In the genomic region with DNA sequence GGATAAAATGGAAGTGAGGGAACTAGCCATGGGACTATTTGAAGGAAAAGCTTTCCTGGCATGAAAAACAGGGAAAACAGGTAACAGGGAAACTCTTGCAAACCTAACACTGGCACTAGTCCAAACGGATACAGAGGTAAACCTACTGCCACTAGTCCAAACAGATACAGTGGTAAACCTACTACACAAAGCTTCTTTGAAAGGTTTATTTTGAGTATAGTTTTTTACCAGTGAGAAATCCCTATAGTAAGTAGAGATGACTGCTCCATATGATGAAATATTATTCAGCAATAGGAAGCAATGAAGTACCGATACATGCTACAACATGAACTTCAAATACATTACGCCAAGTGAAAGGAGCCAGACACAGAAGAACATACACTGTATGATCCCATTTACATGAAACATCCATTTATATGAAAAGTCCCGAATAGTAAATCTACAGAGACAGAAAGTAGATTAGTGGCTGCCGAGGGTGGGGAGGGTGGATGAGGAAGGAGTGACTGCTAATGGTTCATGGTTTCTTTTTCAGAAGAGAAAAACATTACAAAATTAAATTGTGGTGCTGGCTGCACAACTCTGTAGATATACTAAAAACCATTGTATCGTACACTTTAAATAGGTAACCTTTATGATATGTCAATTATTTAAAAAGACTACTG, we compare ENCODE assay signal across 11 cellular contexts. TPM values are rescaled to one million over a fixed set of nuclear protein-coding genes. Genes with fewer than 3 reads are reported as not detected.
A peak's percentile ranks its signal among the peaks of the same experiment; 100 is the strongest.
DNase-seq lines count a peak whose midpoint lies in the region; ATAC-seq and TF ChIP-seq lines count a peak whose summit lies in the region.
"Had no signal": no experiment of that assay in that cellular context is flagged by ENCODE, and none has a peak within 500 bp of the region (broad histone marks: within the 10 kb centered on the region; RNA-seq: fewer than 3 reads in every experiment).

No MANE protein-coding gene starts in this region.

- CTCF ChIA-PET in activated CD4-positive, alpha-beta memory T cell treated with anti-CD3 and anti-CD28 coated beads, Interleukin-2, amount 10 ng/mL, durations not matched to agents 7 days and 5 days (lab: Charles Lee), result no interaction called here
- CTCF ChIA-PET in activated CD4-positive, alpha-beta memory T cell treated with anti-CD3 and anti-CD28 coated beads for 36 hours (lab: Charles Lee), result no interaction called here

- H4K20me1 ChIP-seq in OCI-LY1 (ENCODE audit: insufficient read depth, low read length), result no peaks in the 10 kb centered on the region

- ATAC-seq in Right ventricle myocardium inferior, result no peak
- ATAC-seq: HCT116 had no signal

- no peak for DNase-seq in activated CD4-positive, alpha-beta memory T cell treated with anti-CD3 and anti-CD28 coated beads, Interleukin-2, amount 10 ng/mL, durations not matched to agents 7 days and 5 days
- DNase-seq in activated CD4-positive, alpha-beta memory T cell treated with anti-CD3 and anti-CD28 coated beads for 36 hours, result no peak
- DNase-seq in epithelial cell of esophagus (ENCODE audit: low read depth), result peak; percentile 95
- DNase-seq in middle frontal gyrus (ENCODE audit: extremely low spot score, low spot score), result no peak
- DNase-seq in NCI-H187 treated with DMSO at 0.1 percent for 48 hours (lab: John Stamatoyannopoulos, UW), result no peak
- no peak for DNase-seq in Right ventricle myocardium inferior (ENCODE audit: missing footprints)
- DNase-seq: activated CD4-positive, CD25-positive, alpha-beta regulatory T cell treated with anti-CD3 and anti-CD28 coated beads, Interleukin-2, amount 50 U/mL, for 72 hours; nephron progenitor cell had no signal

- H3K9ac ChIP-seq in OCI-LY1 (ENCODE audit: low read length) (peak overlapping the region; percentile 27; the same call in 1 of the 2 replicates), subcutaneous abdominal adipose tissue (ENCODE audit: low read length in 5 of 5) (peak overlapping the region in 2 of 5 donors; percentile 0 to 4)

- H3K9me3 Mint-ChIP-seq in activated CD4-positive, alpha-beta memory T cell treated with anti-CD3 and anti-CD28 coated beads, Interleukin-2, amount 10 ng/mL, durations not matched to agents 7 days and 5 days, result no peaks in the 10 kb centered on the region
- no peaks in the 10 kb centered on the region for H3K9me3 Mint-ChIP-seq in activated CD4-positive, alpha-beta memory T cell treated with anti-CD3 and anti-CD28 coated beads for 36 hours
- H3K9me3 Mint-ChIP-seq: nephron progenitor cell had no signal

- H3F3A ChIP-seq in OCI-LY1 (ENCODE audit: insufficient read depth, low read length), result peaks cover 7% of the 10 kb centered on the region; the same call in 1 of the 2 replicates

- no peak overlapping the region for H3K4me3 Mint-ChIP-seq in activated CD4-positive, alpha-beta memory T cell treated with anti-CD3 and anti-CD28 coated beads, Interleukin-2, amount 10 ng/mL, durations not matched to agents 7 days and 5 days
- no peak overlapping the region for H3K4me3 Mint-ChIP-seq in activated CD4-positive, alpha-beta memory T cell treated with anti-CD3 and anti-CD28 coated beads for 36 hours
- H3K4me3 Mint-ChIP-seq: nephron progenitor cell had no signal

- intact Hi-C loops in activated CD4-positive, alpha-beta memory T cell treated with anti-CD3 and anti-CD28 coated beads for 36 hours (cut with micrococcal nuclease), result no loop called here
- intact Hi-C loops in Right ventricle myocardium inferior (cut with DNase I), result no loop called here

- no peaks in the 10 kb centered on the region for H3K9me3 ChIP-seq in OCI-LY1 (ENCODE audit: low read length)
- no peaks in the 10 kb centered on the region for H3K9me3 ChIP-seq in subcutaneous abdominal adipose tissue (ENCODE audit: control insufficient read depth in 5 of 5, low read length in 5 of 5)

- no peak overlapping the region for H2AFZ ChIP-seq in OCI-LY1 (ENCODE audit: low read length)

- H3K36me3 ChIP-seq in OCI-LY1 (ENCODE audit: insufficient read depth, low read length) (peaks cover 36% of the 10 kb centered on the region), subcutaneous abdominal adipose tissue (ENCODE audit: control insufficient read depth in 5 of 5, insufficient read depth in 5 of 5, low read length in 5 of 5) (peaks cover 3 to 12% (median 10%) of the 10 kb centered on the region in 5 donors)

- peaks cover 94% of the 10 kb centered on the region for H3K4me1 ChIP-seq in OCI-LY1 (ENCODE audit: insufficient read depth, low read length, severe bottlenecking)
- peaks cover 0 to 38% (median 18%) of the 10 kb centered on the region in 5 donors for H3K4me1 ChIP-seq in subcutaneous abdominal adipose tissue (ENCODE audit: control insufficient read depth in 5 of 5, insufficient read depth in 5 of 5, low read length in 5 of 5)

- H3K27ac Mint-ChIP-seq in activated CD4-positive, alpha-beta memory T cell treated with anti-CD3 and anti-CD28 coated beads, Interleukin-2, amount 10 ng/mL, durations not matched to agents 7 days and 5 days, result peak overlapping the region; percentile 53
- H3K27ac Mint-ChIP-seq in activated CD4-positive, alpha-beta memory T cell treated with anti-CD3 and anti-CD28 coated beads for 36 hours, result no peak overlapping the region
- H3K27ac Mint-ChIP-seq: nephron progenitor cell had no signal

- H3K4me1 Mint-ChIP-seq in activated CD4-positive, alpha-beta memory T cell treated with anti-CD3 and anti-CD28 coated beads, Interleukin-2, amount 10 ng/mL, durations not matched to agents 7 days and 5 days, result peaks cover 61% of the 10 kb centered on the region
- peaks cover 42% of the 10 kb centered on the region for H3K4me1 Mint-ChIP-seq in activated CD4-positive, alpha-beta memory T cell treated with anti-CD3 and anti-CD28 coated beads for 36 hours (ENCODE audit: low read depth)
- H3K4me1 Mint-ChIP-seq: nephron progenitor cell had no signal

- peaks cover 9% of the 10 kb centered on the region for H3K79me2 ChIP-seq in OCI-LY1 (ENCODE audit: insufficient read depth, low read length)

- H3K27me3 ChIP-seq in OCI-LY1 (ENCODE audit: insufficient read depth, low read length), result no peaks in the 10 kb centered on the region
- no peaks in the 10 kb centered on the region for H3K27me3 ChIP-seq in subcutaneous abdominal adipose tissue (ENCODE audit: control insufficient read depth in 5 of 5, insufficient read depth in 4 of 5, low read length in 5 of 5)

- H3K27ac ChIP-seq in OCI-LY1 (ENCODE audit: low read depth, low read length, poor library complexity, severe bottlenecking) (peak overlapping the region; percentile 91), subcutaneous abdominal adipose tissue (ENCODE audit: low read depth, low read length) (peak overlapping the region; percentile 17)

- H3K27me3 Mint-ChIP-seq in activated CD4-positive, alpha-beta memory T cell treated with anti-CD3 and anti-CD28 coated beads, Interleukin-2, amount 10 ng/mL, durations not matched to agents 7 days and 5 days, result no peaks in the 10 kb centered on the region
- H3K27me3 Mint-ChIP-seq in activated CD4-positive, alpha-beta memory T cell treated with anti-CD3 and anti-CD28 coated beads for 36 hours, result no peaks in the 10 kb centered on the region

- peak overlapping the region; percentile 59 for H3K4me2 ChIP-seq in OCI-LY1 (ENCODE audit: low read length)

- peak overlapping the region; percentile 23 for H3K4me3 ChIP-seq in OCI-LY1 (ENCODE audit: low read depth, low read length, poor library complexity, severe bottlenecking)
- peak overlapping the region; percentile 28 for H3K4me3 ChIP-seq in epithelial cell of esophagus (ENCODE audit: low read length)
- peak overlapping the region in 3 of 5 donors; percentile 34 to 47 (median 40) for H3K4me3 ChIP-seq in subcutaneous abdominal adipose tissue (ENCODE audit: low read depth in 1 of 5, low read length in 5 of 5)

- H3K9me2 ChIP-seq in OCI-LY1 (ENCODE audit: low read depth, low read length), result no peaks in the 10 kb centered on the region

- H3K36me3 Mint-ChIP-seq in activated CD4-positive, alpha-beta memory T cell treated with anti-CD3 and anti-CD28 coated beads, Interleukin-2, amount 10 ng/mL, durations not matched to agents 7 days and 5 days (ENCODE audit: low read depth), result peaks cover 36% of the 10 kb centered on the region
- peaks cover 14% of the 10 kb centered on the region for H3K36me3 Mint-ChIP-seq in activated CD4-positive, alpha-beta memory T cell treated with anti-CD3 and anti-CD28 coated beads for 36 hours

- POLR2A ChIA-PET in activated CD4-positive, alpha-beta memory T cell treated with anti-CD3 and anti-CD28 coated beads, Interleukin-2, amount 10 ng/mL, durations not matched to agents 7 days and 5 days (lab: Charles Lee), result no interaction called here
- POLR2A ChIA-PET in activated CD4-positive, alpha-beta memory T cell treated with anti-CD3 and anti-CD28 coated beads for 36 hours (lab: Charles Lee), result no interaction called here

- no peak for TF ChIP-seq CTCF in OCI-LY1 (IDR thresholded peaks at IDR 0.05; ENCODE audit: low read length)
- no peak for TF ChIP-seq CTCF in epithelial cell of esophagus (IDR thresholded peaks at IDR 0.05; ENCODE audit: insufficient read depth, low read depth, low read length, missing control alignments)

RNA-seq across cellular contexts. Expression of gene SPTLC2, which starts 25.5 kb away (rescaled TPM):
- 10 to 100 TPM; 40.6 to 43.2 TPM for total RNA-seq in activated CD4-positive, alpha-beta memory T cell treated with anti-CD3 and anti-CD28 coated beads, Interleukin-2, amount 10 ng/mL, durations not matched to agents 7 days and 5 days
- total RNA-seq in activated CD4-positive, alpha-beta memory T cell treated with anti-CD3 and anti-CD28 coated beads for 36 hours, result 10 to 100 TPM; 23.6 to 23.9 TPM
- 10.8 TPM for total RNA-seq in Right ventricle myocardium inferior
